ENCODE assay signal across 1 cellular context in the genomic region with DNA sequence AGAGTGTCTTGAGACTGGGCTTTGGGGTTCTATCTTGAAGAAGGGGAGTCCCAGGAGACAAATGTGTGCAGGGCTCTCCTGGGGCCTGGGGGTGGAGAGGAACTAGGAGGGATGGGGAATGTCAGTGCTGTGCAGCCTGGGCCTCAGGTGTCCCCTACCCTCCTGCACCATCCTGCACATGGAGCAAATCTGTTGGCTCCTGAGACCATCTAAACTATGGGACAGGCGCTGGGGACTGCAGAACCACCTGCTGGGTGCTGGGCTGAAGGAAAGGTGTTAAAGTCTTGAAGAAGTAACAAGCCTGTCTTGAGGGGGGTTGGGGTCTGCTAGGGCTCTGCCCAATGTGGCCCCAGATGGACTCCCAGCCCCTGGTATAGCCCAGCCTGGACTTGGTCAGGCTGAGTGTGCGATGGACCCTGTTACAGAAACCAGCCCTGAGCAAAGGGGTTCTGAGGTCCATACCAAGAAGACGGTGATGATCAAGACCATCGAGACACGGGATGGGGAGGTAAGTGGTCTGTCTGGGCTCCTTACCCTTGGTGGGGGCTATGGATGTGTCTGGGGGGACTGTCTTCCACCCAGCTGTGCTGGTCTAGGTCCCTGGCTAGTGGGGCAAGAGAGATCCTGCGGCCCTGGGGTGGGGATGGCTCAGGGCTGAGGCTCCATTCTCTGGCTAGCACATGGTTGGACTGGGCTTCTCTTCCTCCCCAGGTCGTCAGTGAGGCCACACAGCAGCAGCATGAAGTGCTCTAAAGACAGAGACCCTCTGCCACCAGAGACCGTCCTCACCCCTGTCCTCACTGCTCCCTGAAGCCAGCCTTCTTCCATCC.
TF ChIP-seq lines count a peak whose summit lies in the region.

No MANE protein-coding gene starts in this region.

TF ChIP-seq in H1, 55 proteins besides CTCF, POLR2A, EP300 and RAD21:
- TF ChIP-seq RBBP5 (IDR thresholded peaks at IDR 0.05; ENCODE audit: borderline replicate concordance, low read depth, low read length), result no peak
- TF ChIP-seq, protein P1, sequence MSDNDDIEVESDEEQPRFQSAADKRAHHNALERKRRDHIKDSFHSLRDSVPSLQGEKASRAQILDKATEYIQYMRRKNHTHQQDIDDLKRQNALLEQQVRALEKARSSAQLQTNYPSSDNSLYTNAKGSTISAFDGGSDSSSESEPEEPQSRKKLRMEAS (IDR thresholded peaks at IDR 0.05), result no peak
- TF ChIP-seq BCL11A (IDR thresholded peaks at IDR 0.05; ENCODE audit: low read depth in 2 of 2, low read length in 2 of 2), result no peak
- no peak for TF ChIP-seq CREB1 (IDR thresholded peaks at IDR 0.05)
- TF ChIP-seq KDM1A (IDR thresholded peaks at IDR 0.05; ENCODE audit: borderline replicate concordance, low read length), result no peak
